9 cellular contexts compared by ENCODE assay signal in the genomic region with DNA sequence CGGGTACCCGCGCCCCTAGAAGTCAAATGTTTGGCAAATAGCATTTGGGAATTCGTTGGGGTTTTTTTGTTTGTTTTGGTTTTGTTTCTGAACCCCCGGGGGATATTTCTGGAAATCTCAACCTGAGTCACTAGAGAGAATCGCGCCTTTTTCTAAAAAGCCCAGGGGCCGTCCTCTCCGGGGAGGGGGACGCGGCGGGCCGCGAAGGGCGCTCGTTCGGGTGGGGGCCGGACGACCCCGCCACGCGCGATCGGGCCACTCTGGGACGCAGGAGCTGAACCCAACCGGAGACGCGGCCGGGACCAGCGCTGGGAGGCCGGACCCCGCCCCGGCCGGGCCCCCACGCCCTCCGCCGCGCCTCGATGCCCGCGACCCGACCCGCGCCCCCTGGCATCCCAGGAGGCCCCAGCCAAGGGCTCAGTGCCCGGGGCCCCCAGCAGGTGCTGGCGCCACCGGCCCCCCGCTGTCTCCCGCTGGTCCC. TPM values are rescaled to one million over a fixed set of nuclear protein-coding genes. Genes with fewer than 3 reads are reported as not detected.
DNase-seq lines count a peak whose midpoint lies in the region; ATAC-seq, FAIRE-seq and TF ChIP-seq lines count a peak whose summit lies in the region.
"Had no signal": no experiment of that assay in that cellular context is flagged by ENCODE, and none has a peak within 500 bp of the region (broad histone marks: within the 10 kb centered on the region; RNA-seq: fewer than 3 reads in every experiment).

No MANE protein-coding gene starts in this region.

- no peaks in the 10 kb centered on the region for H3K27me3 Mint-ChIP-seq in central memory CD8-positive, alpha-beta T cell

- POLR2A ChIA-PET in A549 (lab: Yijun Ruan, JAX), result interaction anchor here (0.6 to 3.2 kb wide), 9 partner anchors 11 to 318 kb away, joined by 3 to 57 read pairs (median 4); a partner anchor contains a TSS

- FAIRE-seq in A549 (lab: Jason Lieb, UNC), result no peak
- FAIRE-seq: islet of Langerhans had no signal

- ATAC-seq in A549 (peak in 1 of 2 experiments; percentile 18; a peak in 3 of 6 replicates), GM19328 (IDR thresholded peaks at IDR 0.05; ENCODE audit: unreplicated experiment) (peak; percentile 30)
- no peak for ATAC-seq in central memory CD8-positive, alpha-beta T cell (replicated peaks; ENCODE audit: extremely low read depth, poor library complexity, severe bottlenecking)

- no peaks in the 10 kb centered on the region for H3K9me3 ChIP-seq in A549
- H3K9me3 ChIP-seq in KOPT-K1 (ENCODE audit: insufficient read depth, low read length, poor library complexity, severe bottlenecking), result no peaks in the 10 kb centered on the region
- H3K9me3 ChIP-seq in mesodermal cell (ENCODE audit: control insufficient read depth, low read length), result no peaks in the 10 kb centered on the region

- CTCF ChIA-PET in A549 (lab: Yijun Ruan, JAX), result interaction anchor here (0.8 to 3.2 kb wide), 7 partner anchors 9 to 178 kb away, joined by 3 to 21 read pairs (median 4); no protein-coding TSS in a partner anchor

- no peak for TF ChIP-seq POLR2A in A549 (IDR thresholded peaks at IDR 0.05; ENCODE audit: low read length)

- no peak for TF ChIP-seq EP300 in A549 (IDR thresholded peaks at IDR 0.05)

- H3K9me3 Mint-ChIP-seq in central memory CD8-positive, alpha-beta T cell, result no peaks in the 10 kb centered on the region

- peak overlapping the region; percentile 97 for H3K4me2 ChIP-seq in A549

- 1% methylated on average over 28 of the region's 49 CpGs for WGBS in A549 (ENCODE audit: missing lambda C conversion rate)
- 1 to 2% methylated on average over 26 to 41 of the region's 49 CpGs for WGBS in mesodermal cell (ENCODE audit: insufficient coverage in 2 of 2), 2 experiments

- H3K27ac ChIP-seq in A549 (peak overlapping the region; percentile 99 to 100), KOPT-K1 (ENCODE audit: low read depth, low read length, poor library complexity, severe bottlenecking) (peak overlapping the region; percentile 53), mesodermal cell (ENCODE audit: low read depth, low read length, severe bottlenecking) (no peak overlapping the region)

- H3K36me3 Mint-ChIP-seq in central memory CD8-positive, alpha-beta T cell (ENCODE audit: insufficient read depth), result peaks cover 35% of the 10 kb centered on the region

- H3K4me3 ChIP-seq in A549 (peak overlapping the region; percentile 93), mesodermal cell (ENCODE audit: extremely low read depth, insufficient read depth, low read length, poor library complexity, severe bottlenecking) (peak overlapping the region; percentile 72)

- H3K36me3 ChIP-seq in KOPT-K1 (ENCODE audit: insufficient read depth, low read length) (no peaks in the 10 kb centered on the region), mesodermal cell (ENCODE audit: control insufficient read depth, insufficient read depth, low read length) (peaks cover under 1% of the 10 kb centered on the region)

- DNase-seq in A549 (ENCODE audit: low read depth in 1 of 2, low spot score in 1 of 2) (no peak), HPDE6-E6E7 (ENCODE audit: extremely low spot score) (no peak), NCI-H146 treated with DMSO at 0.1 percent for 48 hours (lab: John Stamatoyannopoulos, UW; ENCODE audit: unreplicated experiment) (no peak), NCI-H526 treated with DMSO at 0.1 percent for 48 hours (lab: John Stamatoyannopoulos, UW) (no peak)
- no peak for DNase-seq in central memory CD8-positive, alpha-beta T cell (ENCODE audit: low spot score in 2 of 2)

- TF ChIP-seq RAD21 in A549 (conservative IDR thresholded peaks at IDR 0.05 in 1 of 2, IDR thresholded peaks at IDR 0.05 in 1 of 2), result no peak

- H3K4me3 Mint-ChIP-seq in central memory CD8-positive, alpha-beta T cell, result peak overlapping the region; percentile 95

- no peak for TF ChIP-seq CTCF in A549 (IDR thresholded peaks at IDR 0.05)

- H3K4me1 Mint-ChIP-seq in central memory CD8-positive, alpha-beta T cell, result peaks cover 55% of the 10 kb centered on the region

- H3K4me1 ChIP-seq in A549 (peaks cover 45% of the 10 kb centered on the region), mesodermal cell (ENCODE audit: control insufficient read depth, insufficient read depth, low read length, poor library complexity, severe bottlenecking) (peaks cover 13% of the 10 kb centered on the region)

- H3K27ac Mint-ChIP-seq in central memory CD8-positive, alpha-beta T cell (ENCODE audit: low read depth), result peak overlapping the region; percentile 96

TF ChIP-seq in A549, 52 proteins besides CTCF, POLR2A, EP300 and RAD21:
- no peak for TF ChIP-seq CEBPB (IDR thresholded peaks at IDR 0.05)
- peak; percentile 49; the same call in 1 of the 2 replicates for TF ChIP-seq PHF8 (IDR thresholded peaks at IDR 0.05; ENCODE audit: borderline replicate concordance, low read depth)

RNA-seq across cellular contexts. Expression of a gene that starts 0.3 kb away (rescaled TPM):
- polyA plus RNA-seq in A549 (2011; rRNA removed) (197 and 216 TPM in 2 replicates), A549 (2017; fragmentation: RNase III; extraction: RNeasy Plus Mini Kit Qiagen cat#74134 plus additional on column Dnase treatment) (197 to 227 TPM (median 218 TPM) in 3 replicates)
- 250 and 441 TPM in 2 replicates for polyA plus RNA-seq in A549 (2012; cell fraction: cytosol; rRNA removed)
- 173 and 229 TPM in 2 replicates for polyA plus RNA-seq in A549 (2012; cell fraction: nucleus; rRNA removed)
- 215 and 242 TPM in 2 replicates for polyA minus RNA-seq in A549 (2011; rRNA and poly(A)+ RNA removed)
- 112 TPM for polyA plus RNA-seq in mesodermal cell (2013, experiment 1 of 2)
- 88.5 TPM for polyA plus RNA-seq in mesodermal cell (2013, experiment 2 of 2)
